In the genomic region with DNA sequence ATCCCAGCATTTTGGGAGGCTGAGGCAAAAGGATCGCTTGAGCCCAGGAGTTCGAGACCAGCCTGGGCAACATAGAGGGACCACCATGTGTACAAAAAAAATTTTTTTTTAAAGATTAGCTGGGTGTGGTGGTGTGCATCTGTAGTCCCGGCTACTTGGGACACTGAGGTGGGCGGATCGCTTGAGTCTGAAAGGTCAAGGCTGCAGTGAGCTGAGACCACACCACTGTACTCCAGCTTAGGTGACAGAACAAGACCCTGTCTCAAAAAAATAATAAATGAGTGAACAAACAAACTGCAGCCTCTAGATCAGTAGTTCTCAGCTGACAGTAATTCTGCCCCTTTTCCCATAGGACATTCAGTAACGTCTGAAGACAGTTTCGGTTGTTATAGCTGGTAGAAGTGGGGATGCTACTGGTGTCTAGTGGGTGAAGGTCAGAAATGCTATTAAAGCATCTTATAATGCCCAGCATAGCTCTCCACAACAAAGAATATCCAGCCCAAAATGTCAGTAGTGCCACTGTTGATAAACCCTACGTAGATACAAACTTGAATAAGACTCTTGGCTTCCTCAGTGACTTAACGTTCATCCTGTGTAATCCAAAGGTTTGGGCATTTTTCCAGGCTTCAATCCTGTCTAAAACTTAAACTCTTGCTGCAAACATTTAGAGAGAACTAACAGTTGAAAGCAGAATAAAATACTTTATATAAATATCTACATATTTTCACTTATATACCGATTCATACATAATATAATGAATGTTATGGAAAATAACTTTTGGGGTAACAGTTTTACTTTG, we compare ENCODE assay signal across 1 cellular context.
TF ChIP-seq lines count a peak whose summit lies in the region.

No MANE protein-coding gene starts in this region.

TF ChIP-seq in HepG2, 621 proteins besides CTCF, POLR2A, EP300 and RAD21:
- TF ChIP-seq ZNF629 (CRISPR knock-in tag; conservative IDR thresholded peaks at IDR 0.05): peak; percentile 64
- TF ChIP-seq ZNF430 (CRISPR knock-in tag; IDR thresholded peaks at IDR 0.05): no peak
- peak; percentile 37 for TF ChIP-seq HNF4A (CRISPR knock-in tag; IDR thresholded peaks at IDR 0.05)
